7 cellular contexts compared by ENCODE assay signal in genomic region chr5:50962934-50963646, GRCh38.
DNase-seq lines count a peak whose midpoint lies in the region; ATAC-seq and TF ChIP-seq lines count a peak whose summit lies in the region.

No MANE protein-coding gene starts in this region.

- peak overlapping the region; percentile 96 for H3K4me2 ChIP-seq in skeletal muscle satellite cell (ENCODE audit: low read length)

- H3K27me3 Mint-ChIP-seq in T-helper 2 cell treated with Interferon-gamma antibody and Interleukin-4, amounts not matched to agents 5 μg/mL and 100 μg/mL, for 36 hours (ENCODE audit: low read depth), result peaks cover 51% of the 10 kb centered on the region

- H3K36me3 ChIP-seq in iPS-18a (ENCODE audit: control insufficient read depth, low read depth, low read length), result no peaks in the 10 kb centered on the region
- H3K36me3 ChIP-seq in skeletal muscle satellite cell (ENCODE audit: insufficient read depth, low read length), result no peaks in the 10 kb centered on the region

- no peak overlapping the region for H3K27ac ChIP-seq in iPS-18a (ENCODE audit: low read length)

- H3K27me3 ChIP-seq in iPS-18a (ENCODE audit: control insufficient read depth, insufficient read depth, low read length) (peaks cover 56% of the 10 kb centered on the region), skeletal muscle satellite cell (ENCODE audit: control insufficient read depth, insufficient read depth, low read length) (peaks cover 49% of the 10 kb centered on the region)

- H3K4me3 ChIP-seq in astrocyte of the spinal cord (ENCODE audit: low read depth, low read length) (peak overlapping the region; percentile 24), iPS-18a (ENCODE audit: low read length) (peak overlapping the region; percentile 74), skeletal muscle satellite cell (ENCODE audit: low read length) (peak overlapping the region; percentile 72)

- H3K4me1 Mint-ChIP-seq in T-helper 2 cell treated with Interferon-gamma antibody and Interleukin-4, amounts not matched to agents 5 μg/mL and 100 μg/mL, for 36 hours (ENCODE audit: low read depth), result peaks cover 27% of the 10 kb centered on the region

- TF ChIP-seq CTCF in astrocyte of the spinal cord (IDR thresholded peaks at IDR 0.05; ENCODE audit: low read depth, low read length), result peak; percentile 97

- peaks cover 23% of the 10 kb centered on the region for H3K4me1 ChIP-seq in iPS-18a (ENCODE audit: control insufficient read depth, low read depth, low read length)
- peaks cover 11% of the 10 kb centered on the region for H3K4me1 ChIP-seq in skeletal muscle satellite cell (ENCODE audit: control insufficient read depth, insufficient read depth, low read length)

- peak overlapping the region; percentile 88 for H3K4me3 Mint-ChIP-seq in T-helper 2 cell treated with Interferon-gamma antibody and Interleukin-4, amounts not matched to agents 5 μg/mL and 100 μg/mL, for 36 hours

- no peaks in the 10 kb centered on the region for H3K9me3 ChIP-seq in iPS-18a (ENCODE audit: control insufficient read depth, low read depth, low read length)
- H3K9me3 ChIP-seq in skeletal muscle satellite cell (replicated peaks; ENCODE audit: low read length), result no peaks in the 10 kb centered on the region

- no peak overlapping the region for H3K27ac Mint-ChIP-seq in T-helper 2 cell treated with Interferon-gamma antibody and Interleukin-4, amounts not matched to agents 5 μg/mL and 100 μg/mL, for 36 hours

- peak; percentile 54 for DNase-seq in NCI-H1436 treated with DMSO at 0.1 percent for 48 hours (lab: John Stamatoyannopoulos, UW)
- DNase-seq in T-helper 2 cell treated with Interferon-gamma antibody and Interleukin-4, amounts not matched to agents 5 μg/mL and 100 μg/mL, for 36 hours (ENCODE audit: low spot score), result peak; percentile 55
- DNase-seq in astrocyte of the spinal cord (ENCODE audit: low read depth, low spot score), result peak; percentile 40

- peak; percentile 69 for ATAC-seq in GM18499 (IDR thresholded peaks at IDR 0.05; ENCODE audit: insufficient read depth, unreplicated experiment)
- ATAC-seq in HG02884 (IDR thresholded peaks at IDR 0.05; ENCODE audit: unreplicated experiment), result peak; percentile 81

- H3K36me3 Mint-ChIP-seq in T-helper 2 cell treated with Interferon-gamma antibody and Interleukin-4, amounts not matched to agents 5 μg/mL and 100 μg/mL, for 36 hours (ENCODE audit: low read depth), result peaks cover 3% of the 10 kb centered on the region

- H3K9me3 Mint-ChIP-seq in T-helper 2 cell treated with Interferon-gamma antibody and Interleukin-4, amounts not matched to agents 5 μg/mL and 100 μg/mL, for 36 hours, result no peaks in the 10 kb centered on the region

- in situ Hi-C loops in astrocyte of the spinal cord (cut with HindIII; ENCODE audit: low sequenced_read_pairs), result no loop called here

- H3K9ac ChIP-seq in iPS-18a (ENCODE audit: low read length), result no peak overlapping the region
- H3K9ac ChIP-seq in skeletal muscle satellite cell (ENCODE audit: low read depth, low read length), result peak overlapping the region; percentile 47

Comparison
In these comparisons a context has a peak if more than half of its experiments do, and no peak if none do; other contexts are left out.
1. H3K4me3 ChIP-seq: peak in every context shown above with its lines; median percentile 74 in iPS-18a; 72 in skeletal muscle satellite cell; 24 in astrocyte of the spinal cord.